Comparison of ENCODE assay signal across 7 cellular contexts in genomic region chr3:108818404-108818803, GRCh38. TPM values are rescaled to one million over a fixed set of nuclear protein-coding genes. Genes with fewer than 3 reads are reported as not detected.
DNase-seq lines count a peak whose midpoint lies in the region; ATAC-seq, FAIRE-seq and TF ChIP-seq lines count a peak whose summit lies in the region.

No MANE protein-coding gene starts in this region.

- no peaks in the 10 kb centered on the region for H3K9me3 ChIP-seq in stomach

- TF ChIP-seq EP300 in stomach (IDR thresholded peaks at IDR 0.05), result no peak

- 14 to 25% (median 21%) methylated on average over 2 of the region's 2 CpGs for WGBS in stomach, 5 donors

- no peak overlapping the region for H3K4me3 ChIP-seq in NB4 (ENCODE audit: low read depth, low read length)
- H3K4me3 ChIP-seq in stomach, result no peak overlapping the region

- no peak overlapping the region for H3K27ac ChIP-seq in stomach

- no peaks in the 10 kb centered on the region for H3K27me3 ChIP-seq in stomach

- intact Hi-C loops in stomach (cut with DNase I; ENCODE audit: low total_unique reads), result no loop called here

- TF ChIP-seq POLR2A in NB4 (IDR thresholded peaks at IDR 0.05; ENCODE audit: extremely low read depth, insufficient read length) (no peak), erythroblast (IDR thresholded peaks at IDR 0.05; ENCODE audit: low read length) (no peak), stomach (IDR thresholded peaks at IDR 0.05) (no peak)

- no peak for FAIRE-seq in frontal cortex (lab: Jason Lieb, UNC)

- no peaks in the 10 kb centered on the region for H3K4me1 ChIP-seq in stomach

- H3K36me3 ChIP-seq in stomach, result no peaks in the 10 kb centered on the region

- TF ChIP-seq CTCF in NB4 (IDR thresholded peaks at IDR 0.05; ENCODE audit: low read depth, low read length), result peak; percentile 9
- peak in 2 of 7 experiments; percentile 18 to 47 for TF ChIP-seq CTCF in stomach (IDR thresholded peaks at IDR 0.05)

- ATAC-seq in GM18511 (IDR thresholded peaks at IDR 0.05; ENCODE audit: unreplicated experiment) (peak; percentile 81), HG02571 (IDR thresholded peaks at IDR 0.05; ENCODE audit: unreplicated experiment) (peak; percentile 77)

- DNase-seq in NB4 (ENCODE audit: low read depth) (peak; percentile 34), erythroblast (lab: John Stamatoyannopoulos, UW) (peak; percentile 2 to 5), stomach (peak; percentile 28), frontal cortex (ENCODE audit: low spot score in 2 of 2) (no peak)
- DNase-seq in activated CD4-positive, alpha-beta T cell treated with anti-CD3 and anti-CD28 coated beads for 48 hours, result peak; percentile 73

RNA-seq across cellular contexts. Expression of gene TRAT1, which starts 4.2 kb away (rescaled TPM):
- total RNA-seq in stomach (1 to 10 TPM in 1 of 5 donors, not detected in 4; 4.8 TPM), frontal cortex (not detected)
- under 1 TPM in 2 of 3 donors, not detected in 1; 0.28 to 0.46 TPM for polyA plus RNA-seq in stomach

Comparison
In these comparisons a context has a peak if more than half of its experiments do, and no peak if none do; other contexts are left out.
1. DNase-seq: peak in NB4 (single experiment), activated CD4-positive, alpha-beta T cell treated with anti-CD3 and anti-CD28 coated beads for 48 hours (single experiment), erythroblast (2 of 2) and stomach (single experiment); none in frontal cortex (0 of 2).